Comparison of ENCODE assay signal across 8 cellular contexts in the genomic region with DNA sequence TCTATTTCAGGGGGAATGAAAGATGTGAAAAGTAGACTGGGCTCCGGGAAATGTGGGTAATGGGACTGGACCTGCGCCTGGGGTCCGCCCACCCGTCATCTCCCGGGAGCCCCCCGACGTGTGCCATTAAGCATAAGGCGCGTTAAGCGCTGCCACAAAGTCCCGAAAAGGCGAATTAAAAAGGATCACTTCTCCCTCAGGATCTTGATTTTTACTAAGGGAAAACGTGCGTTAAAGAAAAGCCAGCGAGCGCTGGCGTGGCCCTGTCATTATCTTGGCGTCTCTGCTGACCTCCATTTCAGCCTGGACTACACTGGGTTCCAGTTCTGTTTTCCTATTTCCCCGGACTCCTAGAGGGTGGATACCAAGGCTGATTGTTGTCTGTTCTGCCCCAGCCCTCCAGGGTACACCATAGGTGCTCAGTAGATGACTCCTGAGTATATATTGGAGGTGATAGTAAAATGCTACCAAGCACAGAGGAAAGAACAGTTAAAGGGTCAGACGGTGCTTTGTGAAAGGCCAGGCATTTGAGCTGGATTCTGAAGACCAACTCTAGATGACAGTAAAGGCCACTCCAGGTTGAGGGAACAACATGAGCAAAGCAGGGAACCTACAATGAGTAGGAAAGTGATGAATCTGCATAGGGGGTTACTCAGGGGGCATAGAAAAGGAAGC.
DNase-seq lines count a peak whose midpoint lies in the region; ATAC-seq and TF ChIP-seq lines count a peak whose summit lies in the region.

No MANE protein-coding gene starts in this region.

- H3K36me3 ChIP-seq in CD8-positive, alpha-beta memory T cell (ENCODE audit: insufficient read depth, low read length): no peaks in the 10 kb centered on the region

- peak overlapping the region; percentile 79 for H3K4me3 ChIP-seq in CD8-positive, alpha-beta memory T cell (ENCODE audit: low read length)
- peak overlapping the region; percentile 75 for H3K4me3 ChIP-seq in fibroblast of the aortic adventitia (ENCODE audit: low read depth, low read length)

- peaks cover 7% of the 10 kb centered on the region for H3K4me1 ChIP-seq in CD8-positive, alpha-beta memory T cell (ENCODE audit: insufficient read depth, low read length)

- peaks cover 0 to 7% of the 10 kb centered on the region in 2 donors for H3K27me3 Mint-ChIP-seq in CD8-positive, alpha-beta memory T cell
- peaks cover 4% of the 10 kb centered on the region for H3K27me3 Mint-ChIP-seq in WTC11 (ENCODE audit: low read depth)
- H3K27me3 Mint-ChIP-seq in natural killer cell treated with Interleukin-12 subunit alpha and Interleukin-12 subunit beta and Interleukin-15 and Interleukin-18, amount 100 ng/mL, for 72 hours: peaks cover 2 to 9% of the 10 kb centered on the region in 2 donors

- H3K9me3 ChIP-seq in CD8-positive, alpha-beta memory T cell (ENCODE audit: low read length): no peaks in the 10 kb centered on the region

- CTCF ChIA-PET in CD8-positive, alpha-beta memory T cell (lab: Charles Lee): no interaction called here
- CTCF ChIA-PET in WTC11 (lab: Charles Lee): no interaction called here

- no peak for TF ChIP-seq CTCF in WTC11 (IDR thresholded peaks at IDR 0.05)
- TF ChIP-seq CTCF in fibroblast of the aortic adventitia (IDR thresholded peaks at IDR 0.05; ENCODE audit: insufficient read depth, low read length): no peak

- peak; percentile 81 for ATAC-seq in WTC11
- no peak for ATAC-seq in natural killer cell treated with Interleukin-12 subunit alpha and Interleukin-12 subunit beta and Interleukin-15 and Interleukin-18, amount 100 ng/mL, for 72 hours
- no peak for ATAC-seq in HG02798 (IDR thresholded peaks at IDR 0.05; ENCODE audit: poor library complexity, unreplicated experiment)
- ATAC-seq in GM19023 (IDR thresholded peaks at IDR 0.05; ENCODE audit: unreplicated experiment): no peak

- H3K9me3 Mint-ChIP-seq in CD8-positive, alpha-beta memory T cell: no peaks in the 10 kb centered on the region
- H3K9me3 Mint-ChIP-seq in WTC11: no peaks in the 10 kb centered on the region
- H3K9me3 Mint-ChIP-seq in natural killer cell treated with Interleukin-12 subunit alpha and Interleukin-12 subunit beta and Interleukin-15 and Interleukin-18, amount 100 ng/mL, for 72 hours: no peaks in the 10 kb centered on the region

- peak overlapping the region; percentile 2 to 91 (median 78) for H3K27ac Mint-ChIP-seq in CD8-positive, alpha-beta memory T cell
- H3K27ac Mint-ChIP-seq in WTC11: peak overlapping the region; percentile 60
- H3K27ac Mint-ChIP-seq in natural killer cell treated with Interleukin-12 subunit alpha and Interleukin-12 subunit beta and Interleukin-15 and Interleukin-18, amount 100 ng/mL, for 72 hours: peak overlapping the region in 1 of 2 donors; percentile 65

- H3K27ac ChIP-seq in CD8-positive, alpha-beta memory T cell (ENCODE audit: low read depth, low read length): peak overlapping the region; percentile 39

- H3K4me1 Mint-ChIP-seq in CD8-positive, alpha-beta memory T cell: peaks cover 14 to 23% (median 21%) of the 10 kb centered on the region in 3 donors
- peaks cover 28% of the 10 kb centered on the region for H3K4me1 Mint-ChIP-seq in WTC11
- H3K4me1 Mint-ChIP-seq in natural killer cell treated with Interleukin-12 subunit alpha and Interleukin-12 subunit beta and Interleukin-15 and Interleukin-18, amount 100 ng/mL, for 72 hours (ENCODE audit: low read depth in 2 of 2): peaks cover 18 to 23% of the 10 kb centered on the region in 2 donors

- H3K36me3 Mint-ChIP-seq in CD8-positive, alpha-beta memory T cell: peaks cover 0 to 7% (median 0%) of the 10 kb centered on the region in 3 donors
- no peaks in the 10 kb centered on the region for H3K36me3 Mint-ChIP-seq in WTC11
- H3K36me3 Mint-ChIP-seq in natural killer cell treated with Interleukin-12 subunit alpha and Interleukin-12 subunit beta and Interleukin-15 and Interleukin-18, amount 100 ng/mL, for 72 hours: no peaks in the 10 kb centered on the region

- POLR2A ChIA-PET in CD8-positive, alpha-beta memory T cell (lab: Charles Lee): interaction anchor here (0.6 to 3.5 kb wide), 4 partner anchors 33 to 334 kb away, joined by 3 to 66 read pairs (median 3); a partner anchor contains a TSS
- POLR2A ChIA-PET in WTC11 (lab: Charles Lee): no interaction called here

- peak overlapping the region; percentile 78 to 91 (median 85) for H3K4me3 Mint-ChIP-seq in CD8-positive, alpha-beta memory T cell
- H3K4me3 Mint-ChIP-seq in WTC11: peak overlapping the region; percentile 85
- H3K4me3 Mint-ChIP-seq in natural killer cell treated with Interleukin-12 subunit alpha and Interleukin-12 subunit beta and Interleukin-15 and Interleukin-18, amount 100 ng/mL, for 72 hours: peak overlapping the region; percentile 61

- no peaks in the 10 kb centered on the region for H3K27me3 ChIP-seq in CD8-positive, alpha-beta memory T cell (ENCODE audit: insufficient read depth, low read length, poor library complexity, severe bottlenecking)

- peak in 1 of 5 donors; percentile 7 for DNase-seq in CD8-positive, alpha-beta memory T cell
- peak; percentile 13 for DNase-seq in HT1080 (ENCODE audit: low read depth)
- peak; percentile 18 for DNase-seq in WTC11 (ENCODE audit: low spot score)
- peak; percentile 39 for DNase-seq in fibroblast of the aortic adventitia (ENCODE audit: low read depth)
- no peak for DNase-seq in natural killer cell treated with Interleukin-12 subunit alpha and Interleukin-12 subunit beta and Interleukin-15 and Interleukin-18, amount 100 ng/mL, for 72 hours (ENCODE audit: low spot score)
- DNase-seq in NCI-H1694 (lab: John Stamatoyannopoulos, UW): no peak

TF ChIP-seq in WTC11, 78 proteins besides CTCF, POLR2A, EP300 and RAD21:
- TF ChIP-seq, protein P1, sequence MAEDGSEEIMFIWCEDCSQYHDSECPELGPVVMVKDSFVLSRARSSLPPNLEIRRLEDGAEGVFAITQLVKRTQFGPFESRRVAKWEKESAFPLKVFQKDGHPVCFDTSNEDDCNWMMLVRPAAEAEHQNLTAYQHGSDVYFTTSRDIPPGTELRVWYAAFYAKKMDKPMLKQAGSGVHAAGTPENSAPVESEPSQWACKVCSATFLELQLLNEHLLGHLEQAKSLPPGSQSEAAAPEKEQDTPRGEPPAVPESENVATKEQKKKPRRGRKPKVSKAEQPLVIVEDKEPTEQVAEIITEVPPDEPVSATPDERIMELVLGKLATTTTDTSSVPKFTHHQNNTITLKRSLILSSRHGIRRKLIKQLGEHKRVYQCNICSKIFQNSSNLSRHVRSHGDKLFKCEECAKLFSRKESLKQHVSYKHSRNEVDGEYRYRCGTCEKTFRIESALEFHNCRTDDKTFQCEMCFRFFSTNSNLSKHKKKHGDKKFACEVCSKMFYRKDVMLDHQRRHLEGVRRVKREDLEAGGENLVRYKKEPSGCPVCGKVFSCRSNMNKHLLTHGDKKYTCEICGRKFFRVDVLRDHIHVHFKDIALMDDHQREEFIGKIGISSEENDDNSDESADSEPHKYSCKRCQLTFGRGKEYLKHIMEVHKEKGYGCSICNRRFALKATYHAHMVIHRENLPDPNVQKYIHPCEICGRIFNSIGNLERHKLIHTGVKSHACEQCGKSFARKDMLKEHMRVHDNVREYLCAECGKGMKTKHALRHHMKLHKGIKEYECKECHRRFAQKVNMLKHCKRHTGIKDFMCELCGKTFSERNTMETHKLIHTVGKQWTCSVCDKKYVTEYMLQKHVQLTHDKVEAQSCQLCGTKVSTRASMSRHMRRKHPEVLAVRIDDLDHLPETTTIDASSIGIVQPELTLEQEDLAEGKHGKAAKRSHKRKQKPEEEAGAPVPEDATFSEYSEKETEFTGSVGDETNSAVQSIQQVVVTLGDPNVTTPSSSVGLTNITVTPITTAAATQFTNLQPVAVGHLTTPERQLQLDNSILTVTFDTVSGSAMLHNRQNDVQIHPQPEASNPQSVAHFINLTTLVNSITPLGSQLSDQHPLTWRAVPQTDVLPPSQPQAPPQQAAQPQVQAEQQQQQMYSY (CRISPR knock-in tag; IDR thresholded peaks at IDR 0.05): peak; percentile 91
- TF ChIP-seq, protein P2, sequence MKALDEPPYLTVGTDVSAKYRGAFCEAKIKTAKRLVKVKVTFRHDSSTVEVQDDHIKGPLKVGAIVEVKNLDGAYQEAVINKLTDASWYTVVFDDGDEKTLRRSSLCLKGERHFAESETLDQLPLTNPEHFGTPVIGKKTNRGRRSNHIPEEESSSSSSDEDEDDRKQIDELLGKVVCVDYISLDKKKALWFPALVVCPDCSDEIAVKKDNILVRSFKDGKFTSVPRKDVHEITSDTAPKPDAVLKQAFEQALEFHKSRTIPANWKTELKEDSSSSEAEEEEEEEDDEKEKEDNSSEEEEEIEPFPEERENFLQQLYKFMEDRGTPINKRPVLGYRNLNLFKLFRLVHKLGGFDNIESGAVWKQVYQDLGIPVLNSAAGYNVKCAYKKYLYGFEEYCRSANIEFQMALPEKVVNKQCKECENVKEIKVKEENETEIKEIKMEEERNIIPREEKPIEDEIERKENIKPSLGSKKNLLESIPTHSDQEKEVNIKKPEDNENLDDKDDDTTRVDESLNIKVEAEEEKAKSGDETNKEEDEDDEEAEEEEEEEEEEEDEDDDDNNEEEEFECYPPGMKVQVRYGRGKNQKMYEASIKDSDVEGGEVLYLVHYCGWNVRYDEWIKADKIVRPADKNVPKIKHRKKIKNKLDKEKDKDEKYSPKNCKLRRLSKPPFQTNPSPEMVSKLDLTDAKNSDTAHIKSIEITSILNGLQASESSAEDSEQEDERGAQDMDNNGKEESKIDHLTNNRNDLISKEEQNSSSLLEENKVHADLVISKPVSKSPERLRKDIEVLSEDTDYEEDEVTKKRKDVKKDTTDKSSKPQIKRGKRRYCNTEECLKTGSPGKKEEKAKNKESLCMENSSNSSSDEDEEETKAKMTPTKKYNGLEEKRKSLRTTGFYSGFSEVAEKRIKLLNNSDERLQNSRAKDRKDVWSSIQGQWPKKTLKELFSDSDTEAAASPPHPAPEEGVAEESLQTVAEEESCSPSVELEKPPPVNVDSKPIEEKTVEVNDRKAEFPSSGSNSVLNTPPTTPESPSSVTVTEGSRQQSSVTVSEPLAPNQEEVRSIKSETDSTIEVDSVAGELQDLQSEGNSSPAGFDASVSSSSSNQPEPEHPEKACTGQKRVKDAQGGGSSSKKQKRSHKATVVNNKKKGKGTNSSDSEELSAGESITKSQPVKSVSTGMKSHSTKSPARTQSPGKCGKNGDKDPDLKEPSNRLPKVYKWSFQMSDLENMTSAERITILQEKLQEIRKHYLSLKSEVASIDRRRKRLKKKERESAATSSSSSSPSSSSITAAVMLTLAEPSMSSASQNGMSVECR (CRISPR knock-in tag; IDR thresholded peaks at IDR 0.05; ENCODE audit: borderline replicate concordance): no peak

Comparison
In these comparisons a context has a peak if more than half of its experiments do, and no peak if none do; other contexts are left out.
1. DNase-seq: peak in HT1080 (single experiment), WTC11 (single experiment) and fibroblast of the aortic adventitia (single experiment); none in natural killer cell treated with Interleukin-12 subunit alpha and Interleukin-12 subunit beta and Interleukin-15 and Interleukin-18, amount 100 ng/mL, for 72 hours (single experiment) and NCI-H1694 (single experiment).
2. Peak in every context shown above with its lines, with median percentiles within 50 percentile points of each other: H3K4me3 Mint-ChIP-seq.